Comparison of ENCODE assay signal across 1 cellular context in the genomic region with DNA sequence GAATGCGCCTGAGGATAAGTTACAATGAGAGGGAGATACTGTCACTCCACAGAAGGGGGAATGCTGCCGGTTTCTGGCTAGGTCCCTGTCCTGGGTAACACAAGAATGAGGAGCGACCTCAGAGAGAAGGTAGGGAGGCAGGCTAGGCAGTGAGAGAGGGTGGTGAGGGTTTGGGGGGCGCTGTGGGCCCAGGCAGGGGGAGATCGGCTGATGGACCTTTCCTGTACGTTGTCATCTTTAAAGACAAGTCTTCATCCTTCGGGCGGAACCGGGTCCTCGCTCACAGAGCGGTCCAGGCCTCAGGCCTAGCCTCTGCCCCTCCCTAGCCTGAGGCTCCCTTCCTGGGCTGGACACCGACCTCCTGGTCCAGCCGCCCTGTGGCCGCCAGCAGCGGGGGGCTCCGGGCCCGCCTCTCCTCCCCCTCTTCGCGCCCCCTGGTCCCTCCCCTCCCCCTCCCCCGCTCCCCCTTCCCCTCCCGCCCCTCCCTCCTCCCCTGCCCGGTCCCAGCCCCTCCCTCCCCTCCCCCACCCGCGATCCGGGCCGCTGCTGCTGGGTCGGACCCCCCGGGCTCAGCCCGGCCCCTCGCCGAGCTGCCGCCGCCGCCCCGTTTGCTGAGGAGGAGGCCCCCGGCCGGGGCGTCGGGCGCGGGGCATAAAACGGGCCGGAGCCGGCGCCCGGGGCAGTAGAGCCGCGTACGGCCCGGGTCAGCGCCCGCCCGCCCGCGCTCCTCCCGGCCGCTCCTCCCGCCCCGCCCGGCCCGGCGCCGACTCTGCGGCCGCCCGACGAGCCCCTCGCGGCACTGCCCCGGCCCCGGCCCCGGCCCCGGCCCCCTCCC.
TF ChIP-seq lines count a peak whose summit lies in the region.

Gene CHRD (plus strand): TSS at position 680 of the 835 bp plus-strand sequence. CDS start 265 bp downstream, outside the sequence.

TF ChIP-seq in HepG2, 621 proteins besides CTCF, POLR2A, EP300 and RAD21 (continued from another document and continues in another):
- TF ChIP-seq PATZ1 (CRISPR knock-in tag; IDR thresholded peaks at IDR 0.05) (peak; percentile 69; the same call in 1 of the 2 replicates), ZNF333 (CRISPR knock-in tag; IDR thresholded peaks at IDR 0.05; ENCODE audit: borderline replicate concordance) (0 out of 2 replicates have a peak, but pooled peaks have one; percentile 18), HIVEP1 (CRISPR knock-in tag; IDR thresholded peaks at IDR 0.05) (no peak), ZNF251 (CRISPR knock-in tag; IDR thresholded peaks at IDR 0.05) (no peak), ELF3 (CRISPR knock-in tag; IDR thresholded peaks at IDR 0.05) (no peak), ISL2 (CRISPR knock-in tag; IDR thresholded peaks at IDR 0.05) (peak; percentile 42; the same call in 1 of the 2 replicates), RELA (CRISPR knock-in tag; IDR thresholded peaks at IDR 0.05) (no peak), KDM3A (CRISPR knock-in tag; IDR thresholded peaks at IDR 0.05; ENCODE audit: low read depth) (no peak), ZNF382 (CRISPR knock-in tag; IDR thresholded peaks at IDR 0.05; ENCODE audit: borderline replicate concordance) (no peak), ZNF878 (CRISPR knock-in tag; IDR thresholded peaks at IDR 0.05) (no peak), HDAC2 (CRISPR knock-in tag; IDR thresholded peaks at IDR 0.05) (no peak), ZBTB26 (CRISPR knock-in tag; IDR thresholded peaks at IDR 0.05; ENCODE audit: borderline replicate concordance) (no peak), ZNF263 (CRISPR knock-in tag; IDR thresholded peaks at IDR 0.05) (peak; percentile 1), SMAD9 (CRISPR knock-in tag; IDR thresholded peaks at IDR 0.05) (no peak), ZNF839 (CRISPR knock-in tag; IDR thresholded peaks at IDR 0.05; ENCODE audit: borderline replicate concordance) (no peak), ZNF777 (CRISPR knock-in tag; IDR thresholded peaks at IDR 0.05) (no peak), ZNF740 (CRISPR knock-in tag; IDR thresholded peaks at IDR 0.05) (peak; percentile 28; the same call in 1 of the 2 replicates), MTA1 (CRISPR knock-in tag; IDR thresholded peaks at IDR 0.05; ENCODE audit: borderline replicate concordance) (peak; percentile 6; the same call in 1 of the 2 replicates), ZBTB4 (CRISPR knock-in tag; IDR thresholded peaks at IDR 0.05; ENCODE audit: borderline replicate concordance) (no peak), RBFOX2 (IDR thresholded peaks at IDR 0.05; ENCODE audit: low read depth, low read length) (peak; percentile 69), GABPB1 (CRISPR knock-in tag; IDR thresholded peaks at IDR 0.05) (peak; percentile 47), POLR2AphosphoS2 (IDR thresholded peaks at IDR 0.05; ENCODE audit: low read depth, low read length) (no peak), CERS6 (CRISPR knock-in tag; IDR thresholded peaks at IDR 0.05) (no peak), CEBPB (IDR thresholded peaks at IDR 0.05; ENCODE audit: borderline replicate concordance, low read depth, low read length) (no peak), ZNF616 (CRISPR knock-in tag; IDR thresholded peaks at IDR 0.05; ENCODE audit: low read depth) (no peak), KAT7 (CRISPR knock-in tag; IDR thresholded peaks at IDR 0.05; ENCODE audit: borderline replicate concordance) (no peak; the same call in 1 of the 2 replicates)
- TF ChIP-seq, protein P1, sequence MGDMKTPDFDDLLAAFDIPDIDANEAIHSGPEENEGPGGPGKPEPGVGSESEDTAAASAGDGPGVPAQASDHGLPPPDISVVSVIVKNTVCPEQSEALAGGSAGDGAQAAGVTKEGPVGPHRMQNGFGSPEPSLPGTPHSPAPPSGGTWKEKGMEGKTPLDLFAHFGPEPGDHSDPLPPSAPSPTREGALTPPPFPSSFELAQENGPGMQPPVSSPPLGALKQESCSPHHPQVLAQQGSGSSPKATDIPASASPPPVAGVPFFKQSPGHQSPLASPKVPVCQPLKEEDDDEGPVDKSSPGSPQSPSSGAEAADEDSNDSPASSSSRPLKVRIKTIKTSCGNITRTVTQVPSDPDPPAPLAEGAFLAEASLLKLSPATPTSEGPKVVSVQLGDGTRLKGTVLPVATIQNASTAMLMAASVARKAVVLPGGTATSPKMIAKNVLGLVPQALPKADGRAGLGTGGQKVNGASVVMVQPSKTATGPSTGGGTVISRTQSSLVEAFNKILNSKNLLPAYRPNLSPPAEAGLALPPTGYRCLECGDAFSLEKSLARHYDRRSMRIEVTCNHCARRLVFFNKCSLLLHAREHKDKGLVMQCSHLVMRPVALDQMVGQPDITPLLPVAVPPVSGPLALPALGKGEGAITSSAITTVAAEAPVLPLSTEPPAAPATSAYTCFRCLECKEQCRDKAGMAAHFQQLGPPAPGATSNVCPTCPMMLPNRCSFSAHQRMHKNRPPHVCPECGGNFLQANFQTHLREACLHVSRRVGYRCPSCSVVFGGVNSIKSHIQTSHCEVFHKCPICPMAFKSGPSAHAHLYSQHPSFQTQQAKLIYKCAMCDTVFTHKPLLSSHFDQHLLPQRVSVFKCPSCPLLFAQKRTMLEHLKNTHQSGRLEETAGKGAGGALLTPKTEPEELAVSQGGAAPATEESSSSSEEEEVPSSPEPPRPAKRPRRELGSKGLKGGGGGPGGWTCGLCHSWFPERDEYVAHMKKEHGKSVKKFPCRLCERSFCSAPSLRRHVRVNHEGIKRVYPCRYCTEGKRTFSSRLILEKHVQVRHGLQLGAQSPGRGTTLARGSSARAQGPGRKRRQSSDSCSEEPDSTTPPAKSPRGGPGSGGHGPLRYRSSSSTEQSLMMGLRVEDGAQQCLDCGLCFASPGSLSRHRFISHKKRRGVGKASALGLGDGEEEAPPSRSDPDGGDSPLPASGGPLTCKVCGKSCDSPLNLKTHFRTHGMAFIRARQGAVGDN (CRISPR knock-in tag; IDR thresholded peaks at IDR 0.05), result peak; percentile 50
- TF ChIP-seq, protein P2, sequence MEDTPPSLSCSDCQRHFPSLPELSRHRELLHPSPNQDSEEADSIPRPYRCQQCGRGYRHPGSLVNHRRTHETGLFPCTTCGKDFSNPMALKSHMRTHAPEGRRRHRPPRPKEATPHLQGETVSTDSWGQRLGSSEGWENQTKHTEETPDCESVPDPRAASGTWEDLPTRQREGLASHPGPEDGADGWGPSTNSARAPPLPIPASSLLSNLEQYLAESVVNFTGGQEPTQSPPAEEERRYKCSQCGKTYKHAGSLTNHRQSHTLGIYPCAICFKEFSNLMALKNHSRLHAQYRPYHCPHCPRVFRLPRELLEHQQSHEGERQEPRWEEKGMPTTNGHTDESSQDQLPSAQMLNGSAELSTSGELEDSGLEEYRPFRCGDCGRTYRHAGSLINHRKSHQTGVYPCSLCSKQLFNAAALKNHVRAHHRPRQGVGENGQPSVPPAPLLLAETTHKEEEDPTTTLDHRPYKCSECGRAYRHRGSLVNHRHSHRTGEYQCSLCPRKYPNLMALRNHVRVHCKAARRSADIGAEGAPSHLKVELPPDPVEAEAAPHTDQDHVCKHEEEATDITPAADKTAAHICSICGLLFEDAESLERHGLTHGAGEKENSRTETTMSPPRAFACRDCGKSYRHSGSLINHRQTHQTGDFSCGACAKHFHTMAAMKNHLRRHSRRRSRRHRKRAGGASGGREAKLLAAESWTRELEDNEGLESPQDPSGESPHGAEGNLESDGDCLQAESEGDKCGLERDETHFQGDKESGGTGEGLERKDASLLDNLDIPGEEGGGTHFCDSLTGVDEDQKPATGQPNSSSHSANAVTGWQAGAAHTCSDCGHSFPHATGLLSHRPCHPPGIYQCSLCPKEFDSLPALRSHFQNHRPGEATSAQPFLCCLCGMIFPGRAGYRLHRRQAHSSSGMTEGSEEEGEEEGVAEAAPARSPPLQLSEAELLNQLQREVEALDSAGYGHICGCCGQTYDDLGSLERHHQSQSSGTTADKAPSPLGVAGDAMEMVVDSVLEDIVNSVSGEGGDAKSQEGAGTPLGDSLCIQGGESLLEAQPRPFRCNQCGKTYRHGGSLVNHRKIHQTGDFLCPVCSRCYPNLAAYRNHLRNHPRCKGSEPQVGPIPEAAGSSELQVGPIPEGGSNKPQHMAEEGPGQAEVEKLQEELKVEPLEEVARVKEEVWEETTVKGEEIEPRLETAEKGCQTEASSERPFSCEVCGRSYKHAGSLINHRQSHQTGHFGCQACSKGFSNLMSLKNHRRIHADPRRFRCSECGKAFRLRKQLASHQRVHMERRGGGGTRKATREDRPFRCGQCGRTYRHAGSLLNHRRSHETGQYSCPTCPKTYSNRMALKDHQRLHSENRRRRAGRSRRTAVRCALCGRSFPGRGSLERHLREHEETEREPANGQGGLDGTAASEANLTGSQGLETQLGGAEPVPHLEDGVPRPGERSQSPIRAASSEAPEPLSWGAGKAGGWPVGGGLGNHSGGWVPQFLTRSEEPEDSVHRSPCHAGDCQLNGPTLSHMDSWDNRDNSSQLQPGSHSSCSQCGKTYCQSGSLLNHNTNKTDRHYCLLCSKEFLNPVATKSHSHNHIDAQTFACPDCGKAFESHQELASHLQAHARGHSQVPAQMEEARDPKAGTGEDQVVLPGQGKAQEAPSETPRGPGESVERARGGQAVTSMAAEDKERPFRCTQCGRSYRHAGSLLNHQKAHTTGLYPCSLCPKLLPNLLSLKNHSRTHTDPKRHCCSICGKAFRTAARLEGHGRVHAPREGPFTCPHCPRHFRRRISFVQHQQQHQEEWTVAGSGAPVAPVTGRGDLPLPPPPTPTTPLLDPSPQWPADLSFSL (CRISPR knock-in tag; IDR thresholded peaks at IDR 0.05), result no peak
- TF ChIP-seq, protein P3, sequence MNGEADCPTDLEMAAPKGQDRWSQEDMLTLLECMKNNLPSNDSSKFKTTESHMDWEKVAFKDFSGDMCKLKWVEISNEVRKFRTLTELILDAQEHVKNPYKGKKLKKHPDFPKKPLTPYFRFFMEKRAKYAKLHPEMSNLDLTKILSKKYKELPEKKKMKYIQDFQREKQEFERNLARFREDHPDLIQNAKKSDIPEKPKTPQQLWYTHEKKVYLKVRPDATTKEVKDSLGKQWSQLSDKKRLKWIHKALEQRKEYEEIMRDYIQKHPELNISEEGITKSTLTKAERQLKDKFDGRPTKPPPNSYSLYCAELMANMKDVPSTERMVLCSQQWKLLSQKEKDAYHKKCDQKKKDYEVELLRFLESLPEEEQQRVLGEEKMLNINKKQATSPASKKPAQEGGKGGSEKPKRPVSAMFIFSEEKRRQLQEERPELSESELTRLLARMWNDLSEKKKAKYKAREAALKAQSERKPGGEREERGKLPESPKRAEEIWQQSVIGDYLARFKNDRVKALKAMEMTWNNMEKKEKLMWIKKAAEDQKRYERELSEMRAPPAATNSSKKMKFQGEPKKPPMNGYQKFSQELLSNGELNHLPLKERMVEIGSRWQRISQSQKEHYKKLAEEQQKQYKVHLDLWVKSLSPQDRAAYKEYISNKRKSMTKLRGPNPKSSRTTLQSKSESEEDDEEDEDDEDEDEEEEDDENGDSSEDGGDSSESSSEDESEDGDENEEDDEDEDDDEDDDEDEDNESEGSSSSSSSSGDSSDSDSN (CRISPR knock-in tag; IDR thresholded peaks at IDR 0.05), result no peak; the same call in 1 of the 2 replicates
